1 cellular context compared by ENCODE assay signal in the genomic region with DNA sequence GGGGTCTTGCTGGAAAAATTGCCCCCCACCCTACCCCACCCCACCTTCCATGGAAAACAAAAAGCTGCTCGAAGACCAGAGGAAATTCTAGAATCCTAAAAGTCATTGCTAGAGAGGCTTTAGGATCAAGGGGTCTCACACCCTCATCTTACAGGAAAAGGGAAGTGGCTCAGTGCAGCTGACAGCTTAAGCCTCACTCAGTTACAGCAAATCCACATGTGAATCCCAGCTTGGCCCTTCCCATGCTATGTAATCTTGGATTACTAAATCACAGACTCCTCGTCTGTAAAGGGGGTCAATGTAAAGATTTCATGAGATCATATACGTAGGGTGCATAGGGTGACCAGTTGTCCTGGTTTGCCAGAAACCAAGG.
TF ChIP-seq lines count a peak whose summit lies in the region.

No MANE protein-coding gene starts in this region.

TF ChIP-seq in HepG2, 621 proteins besides CTCF, POLR2A, EP300 and RAD21 (continued from another document):
- TF ChIP-seq, protein P1, sequence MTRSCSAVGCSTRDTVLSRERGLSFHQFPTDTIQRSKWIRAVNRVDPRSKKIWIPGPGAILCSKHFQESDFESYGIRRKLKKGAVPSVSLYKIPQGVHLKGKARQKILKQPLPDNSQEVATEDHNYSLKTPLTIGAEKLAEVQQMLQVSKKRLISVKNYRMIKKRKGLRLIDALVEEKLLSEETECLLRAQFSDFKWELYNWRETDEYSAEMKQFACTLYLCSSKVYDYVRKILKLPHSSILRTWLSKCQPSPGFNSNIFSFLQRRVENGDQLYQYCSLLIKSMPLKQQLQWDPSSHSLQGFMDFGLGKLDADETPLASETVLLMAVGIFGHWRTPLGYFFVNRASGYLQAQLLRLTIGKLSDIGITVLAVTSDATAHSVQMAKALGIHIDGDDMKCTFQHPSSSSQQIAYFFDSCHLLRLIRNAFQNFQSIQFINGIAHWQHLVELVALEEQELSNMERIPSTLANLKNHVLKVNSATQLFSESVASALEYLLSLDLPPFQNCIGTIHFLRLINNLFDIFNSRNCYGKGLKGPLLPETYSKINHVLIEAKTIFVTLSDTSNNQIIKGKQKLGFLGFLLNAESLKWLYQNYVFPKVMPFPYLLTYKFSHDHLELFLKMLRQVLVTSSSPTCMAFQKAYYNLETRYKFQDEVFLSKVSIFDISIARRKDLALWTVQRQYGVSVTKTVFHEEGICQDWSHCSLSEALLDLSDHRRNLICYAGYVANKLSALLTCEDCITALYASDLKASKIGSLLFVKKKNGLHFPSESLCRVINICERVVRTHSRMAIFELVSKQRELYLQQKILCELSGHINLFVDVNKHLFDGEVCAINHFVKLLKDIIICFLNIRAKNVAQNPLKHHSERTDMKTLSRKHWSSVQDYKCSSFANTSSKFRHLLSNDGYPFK (CRISPR knock-in tag; IDR thresholded peaks at IDR 0.05; ENCODE audit: borderline replicate concordance): 0 out of 2 replicates have a peak, but pooled peaks have one; percentile 9
- TF ChIP-seq NFRKB (IDR thresholded peaks at IDR 0.05): no peak
- TF ChIP-seq ZNF564 (CRISPR knock-in tag; IDR thresholded peaks at IDR 0.05): peak; percentile 46; the same call in 1 of the 2 replicates
- TF ChIP-seq, protein P2, sequence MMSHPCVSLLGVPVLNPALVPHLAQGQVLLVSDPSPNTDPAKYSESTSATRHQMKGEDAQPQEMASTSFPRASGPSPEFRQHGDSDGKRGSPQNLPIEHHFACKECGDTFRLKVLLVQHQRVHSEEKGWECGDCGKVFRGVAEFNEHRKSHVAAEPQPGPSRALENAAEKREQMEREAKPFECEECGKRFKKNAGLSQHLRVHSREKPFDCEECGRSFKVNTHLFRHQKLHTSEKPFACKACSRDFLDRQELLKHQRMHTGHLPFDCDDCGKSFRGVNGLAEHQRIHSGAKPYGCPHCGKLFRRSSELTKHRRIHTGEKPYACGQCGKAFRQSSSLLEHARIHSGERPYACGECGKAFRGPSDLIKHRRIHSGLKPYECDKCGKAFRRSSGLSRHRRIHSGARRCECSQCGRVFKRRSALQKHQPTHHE (CRISPR knock-in tag; IDR thresholded peaks at IDR 0.05; ENCODE audit: borderline replicate concordance): 0 out of 2 replicates have a peak, but pooled peaks have one; percentile 40
- TF ChIP-seq PHF8 (CRISPR knock-in tag; IDR thresholded peaks at IDR 0.05): 0 out of 2 replicates have a peak, but pooled peaks have one; percentile 5
- 0 out of 2 replicates have a peak, but pooled peaks have one; percentile 12 for TF ChIP-seq ZIK1 (CRISPR knock-in tag; IDR thresholded peaks at IDR 0.05; ENCODE audit: borderline replicate concordance, low read depth)
